Comparison of ENCODE assay signal across 23 cellular contexts in genomic region chr13:84470528-84470927, GRCh38.
DNase-seq lines count a peak whose midpoint lies in the region; ATAC-seq, FAIRE-seq and TF ChIP-seq lines count a peak whose summit lies in the region.
"Had no signal": no experiment of that assay in that cellular context is flagged by ENCODE, and none has a peak within 500 bp of the region (broad histone marks: within the 10 kb centered on the region; RNA-seq: fewer than 3 reads in every experiment).

No MANE protein-coding gene starts in this region.

- no peaks in the 10 kb centered on the region for H4K20me1 ChIP-seq in H1 (replicated peaks in 1 of 2; ENCODE audit: control insufficient read depth in 1 of 2, insufficient read depth in 2 of 2, low read length in 2 of 2)
- H4K20me1 ChIP-seq: BLaER1 treated with 17β-estradiol and CSF1 and Interleukin-3, amounts not matched to agents 10 nM and 100 nM had no signal

- H3K79me1 ChIP-seq in H1 (ENCODE audit: low read depth, low read length) = no peaks in the 10 kb centered on the region
- H3K79me1 ChIP-seq in mesendoderm (ENCODE audit: low read length) = no peaks in the 10 kb centered on the region

- H3K4me2 ChIP-seq in H1 (ENCODE audit: insufficient read depth in 1 of 2, low read depth in 2 of 2, low read length in 2 of 2) = no peak overlapping the region
- H3K4me2 ChIP-seq in mesendoderm (ENCODE audit: low read length) = no peak overlapping the region
- H3K4me2 ChIP-seq: BLaER1 treated with 17β-estradiol and CSF1 and Interleukin-3, amounts not matched to agents 10 nM and 100 nM had no signal

- no peaks in the 10 kb centered on the region for H3K4me1 ChIP-seq in H1 (replicated peaks in 1 of 4; ENCODE audit: control insufficient read depth in 3 of 4, insufficient read depth in 4 of 4, low read length in 3 of 4)
- no peaks in the 10 kb centered on the region for H3K4me1 ChIP-seq in mesendoderm (ENCODE audit: control insufficient read depth, low read depth, low read length)
- no peaks in the 10 kb centered on the region for H3K4me1 ChIP-seq in thyroid gland
- H3K4me1 ChIP-seq: BE2C; BLaER1 treated with 17β-estradiol and CSF1 and Interleukin-3, amounts not matched to agents 10 nM and 100 nM had no signal

- no peak overlapping the region for H2BK15ac ChIP-seq in H1 (ENCODE audit: low read length)
- H2BK15ac ChIP-seq in mesendoderm (replicated peaks; ENCODE audit: low read depth) = no peak overlapping the region

- H4K8ac ChIP-seq in H1 (ENCODE audit: extremely low read depth, insufficient read depth, low read length) (no peak overlapping the region), mesendoderm (ENCODE audit: low read depth, low read length) (no peak overlapping the region)

- no peaks in the 10 kb centered on the region for H3K9me3 ChIP-seq in H1 (ENCODE audit: insufficient read depth in 2 of 2, low read depth in 1 of 2, low read length in 1 of 2)
- no peaks in the 10 kb centered on the region for H3K9me3 ChIP-seq in thyroid gland
- H3K9me3 ChIP-seq: BE2C had no signal

- no peak for ATAC-seq in WTC11
- ATAC-seq in HG03159 (IDR thresholded peaks at IDR 0.05; ENCODE audit: unreplicated experiment) = no peak
- ATAC-seq: HCT116 had no signal

- no peaks in the 10 kb centered on the region for H3K79me2 ChIP-seq in H1 (ENCODE audit: control insufficient read depth in 1 of 2, insufficient read depth in 2 of 2, low read length in 2 of 2)
- no peaks in the 10 kb centered on the region for H3K79me2 ChIP-seq in mesendoderm (ENCODE audit: control insufficient read depth, insufficient read depth, low read length)

- H3K36me3 ChIP-seq in H1 (ENCODE audit: control insufficient read depth in 2 of 4, insufficient read depth in 4 of 4, low read length in 3 of 4) = no peaks in the 10 kb centered on the region
- H3K36me3 ChIP-seq in mesendoderm (ENCODE audit: control insufficient read depth, insufficient read depth, low read length) = no peaks in the 10 kb centered on the region
- no peaks in the 10 kb centered on the region for H3K36me3 ChIP-seq in thyroid gland
- H3K36me3 ChIP-seq: BE2C; BLaER1 treated with 17β-estradiol and CSF1 and Interleukin-3, amounts not matched to agents 10 nM and 100 nM had no signal

- H4K5ac ChIP-seq in H1 (ENCODE audit: insufficient read length, low read depth, low read length) (no peak overlapping the region), mesendoderm (ENCODE audit: low read length) (no peak overlapping the region)

- no peak overlapping the region for H3K27ac ChIP-seq in H1 (ENCODE audit: low read depth, low read length)
- no peak overlapping the region for H3K27ac ChIP-seq in mesendoderm (ENCODE audit: low read depth, low read length)
- no peak overlapping the region for H3K27ac ChIP-seq in thyroid gland
- no peak overlapping the region for H3K27ac ChIP-seq in coronary artery
- H3K27ac ChIP-seq: 22Rv1; BLaER1 treated with 17β-estradiol and CSF1 and Interleukin-3, amounts not matched to agents 10 nM and 100 nM had no signal

- DNase-seq in AG10803 (ENCODE audit: low read depth) (peak; percentile 8), WTC11 (ENCODE audit: low spot score) (no peak), H1 (ENCODE audit: low read depth in 1 of 2, low spot score in 2 of 2) (no peak), mesendoderm (peak; percentile 29), thyroid gland (no peak), coronary artery (ENCODE audit: low spot score) (no peak)
- no peak for DNase-seq in stimulated activated CD4-positive, alpha-beta T cell treated with anti-CD3 and anti-CD28 coated beads, Interleukin-1b, Interleukin-23, amount 100 ng/mL, for 48 hours
- DNase-seq: AML-193; BE2C; CD4-positive, alpha-beta T cell; CD8-positive, alpha-beta memory T cell; DMS53; DMS79 treated with DMSO at 0.1 percent for 48 hours; GF-D8; H9; HFFc6 had no signal

- H3K4me3 Mint-ChIP-seq in WTC11 = no peak overlapping the region
- H3K4me3 Mint-ChIP-seq: CD14-positive monocyte; CD4-positive, alpha-beta T cell; CD8-positive, alpha-beta memory T cell; H9; HFFc6 had no signal

- H3K4me1 Mint-ChIP-seq in WTC11 = no peaks in the 10 kb centered on the region
- H3K4me1 Mint-ChIP-seq: CD14-positive monocyte; CD8-positive, alpha-beta memory T cell; H9 had no signal

- no peak for TF ChIP-seq POLR2A in H1 (IDR thresholded peaks at IDR 0.05; ENCODE audit: control extremely low read depth in 1 of 2, low read depth in 2 of 2, low read length in 2 of 2)
- TF ChIP-seq POLR2A in thyroid gland (IDR thresholded peaks at IDR 0.05) = no peak

- TF ChIP-seq RAD21 in H1 (IDR thresholded peaks at IDR 0.05 in 1 of 2, conservative IDR thresholded peaks at IDR 0.05 in 1 of 2; ENCODE audit: low read depth in 2 of 2, low read length in 2 of 2) = no peak

- no peaks in the 10 kb centered on the region for H3K27me3 ChIP-seq in H1 (replicated peaks in 1 of 4; ENCODE audit: control insufficient read depth in 3 of 4, extremely low read depth in 1 of 4, insufficient read depth in 3 of 4, low read length in 3 of 4)
- no peaks in the 10 kb centered on the region for H3K27me3 ChIP-seq in mesendoderm (ENCODE audit: insufficient read depth, low read length, poor library complexity)
- H3K27me3 ChIP-seq in thyroid gland = no peaks in the 10 kb centered on the region
- H3K27me3 ChIP-seq: BE2C; BLaER1 treated with 17β-estradiol and CSF1 and Interleukin-3, amounts not matched to agents 10 nM and 100 nM had no signal

- H2AFZ ChIP-seq in H1 (ENCODE audit: low read length) = no peak overlapping the region

- TF ChIP-seq EP300 in H1 (IDR thresholded peaks at IDR 0.05; ENCODE audit: borderline replicate concordance in 1 of 2, low read depth in 2 of 2, low read length in 2 of 2) = no peak

- no peaks in the 10 kb centered on the region for H3K23me2 ChIP-seq in H1 (ENCODE audit: low read depth, low read length)

- H3K27me3 Mint-ChIP-seq in WTC11 (ENCODE audit: low read depth) = no peaks in the 10 kb centered on the region
- H3K27me3 Mint-ChIP-seq: CD4-positive, alpha-beta T cell; CD8-positive, alpha-beta memory T cell had no signal

- no peak for FAIRE-seq in H1 (lab: Jason Lieb, UNC)
- FAIRE-seq: GM12891, GM18507 had no signal

- POLR2A ChIA-PET in WTC11 (lab: Charles Lee) = no interaction called here
- POLR2A ChIA-PET in H1 (lab: Charles Lee; ENCODE audit: partially characterized antibody) = no interaction called here

- H3K4ac ChIP-seq in H1 (replicated peaks; ENCODE audit: insufficient read length, low read depth, low read length) (no peak overlapping the region), mesendoderm (ENCODE audit: low read depth, low read length) (no peak overlapping the region)

- H4K91ac ChIP-seq in H1 (replicated peaks; ENCODE audit: insufficient read length, low read length) = no peak overlapping the region

- H3K9ac ChIP-seq in H1 (replicated peaks in 1 of 4; ENCODE audit: extremely low read depth in 1 of 4, low read depth in 3 of 4, low read length in 3 of 4) (no peak overlapping the region), mesendoderm (ENCODE audit: low read length) (no peak overlapping the region)
- H3K9ac ChIP-seq: BLaER1 treated with 17β-estradiol and CSF1 and Interleukin-3, amounts not matched to agents 10 nM and 100 nM had no signal

- H3K56ac ChIP-seq in H1 (replicated peaks; ENCODE audit: insufficient read length, low read depth, low read length) = no peak overlapping the region
- no peak overlapping the region for H3K56ac ChIP-seq in mesendoderm (ENCODE audit: low read length)

- CTCF ChIA-PET in WTC11 (lab: Charles Lee) (no interaction called here), H1 (lab: Charles Lee; ENCODE audit: partially characterized antibody) (interaction anchor here (0.7 kb wide), 1 partner anchor 691 kb away, joined by 3 read pairs; no protein-coding TSS in a partner anchor)

- H2BK120ac ChIP-seq in H1 (replicated peaks; ENCODE audit: low read depth, low read length) = no peak overlapping the region
- no peak overlapping the region for H2BK120ac ChIP-seq in mesendoderm (ENCODE audit: low read depth, low read length)

- no peak overlapping the region for H3K14ac ChIP-seq in H1 (ENCODE audit: insufficient read length)

- H2BK12ac ChIP-seq in H1 (ENCODE audit: low read depth, low read length) = no peak overlapping the region

- H3K23ac ChIP-seq in H1 (ENCODE audit: insufficient read length) (no peak overlapping the region), mesendoderm (ENCODE audit: low read length) (no peak overlapping the region)

- no peak overlapping the region for H3K27ac Mint-ChIP-seq in WTC11
- H3K27ac Mint-ChIP-seq: CD14-positive monocyte; CD4-positive, alpha-beta T cell; CD8-positive, alpha-beta memory T cell; H9; HFFc6 had no signal

- no peak overlapping the region for H3K4me3 ChIP-seq in AG10803 (ENCODE audit: low read length)
- no peak overlapping the region for H3K4me3 ChIP-seq in H1 (ENCODE audit: extremely low read depth in 1 of 4, insufficient read depth in 2 of 4, low read depth in 3 of 4, low read length in 4 of 4)
- H3K4me3 ChIP-seq in mesendoderm (ENCODE audit: low read length) = no peak overlapping the region
- no peak overlapping the region for H3K4me3 ChIP-seq in thyroid gland (replicated peaks in 1 of 3)
- H3K4me3 ChIP-seq in coronary artery = no peak overlapping the region
- H3K4me3 ChIP-seq: BLaER1 treated with 17β-estradiol and CSF1 and Interleukin-3, amounts not matched to agents 10 nM and 100 nM had no signal

- H3K9me3 Mint-ChIP-seq in WTC11 = peaks cover 13% of the 10 kb centered on the region

- no peak overlapping the region for H2AK5ac ChIP-seq in H1 (ENCODE audit: low read depth, low read length)
- no peak overlapping the region for H2AK5ac ChIP-seq in mesendoderm (ENCODE audit: low read length)

- no peak overlapping the region for H2BK5ac ChIP-seq in H1 (ENCODE audit: low read depth, low read length)
- no peak overlapping the region for H2BK5ac ChIP-seq in mesendoderm (ENCODE audit: low read length)

- intact Hi-C loops in thyroid gland (cut with DNase I) = no loop called here

- no peak overlapping the region for H2BK20ac ChIP-seq in H1 (ENCODE audit: low read length)

- H3K36me3 Mint-ChIP-seq in WTC11 = peaks cover 6% of the 10 kb centered on the region; the same call in 1 of the 2 replicates
- H3K36me3 Mint-ChIP-seq: CD14-positive monocyte; CD8-positive, alpha-beta memory T cell had no signal

- no peak overlapping the region for H3K18ac ChIP-seq in H1 (ENCODE audit: extremely low read depth, low read length)
- no peak overlapping the region for H3K18ac ChIP-seq in mesendoderm (ENCODE audit: low read length)

- TF ChIP-seq CTCF in AG10803 (conservative IDR thresholded peaks at IDR 0.05; ENCODE audit: low read length) = no peak
- no peak for TF ChIP-seq CTCF in WTC11 (IDR thresholded peaks at IDR 0.05)
- TF ChIP-seq CTCF in H1 (IDR thresholded peaks at IDR 0.05; ENCODE audit: control extremely low read depth in 1 of 3, insufficient read depth in 1 of 3, low read depth in 1 of 3, low read length in 3 of 3) = no peak
- no peak for TF ChIP-seq CTCF in thyroid gland (IDR thresholded peaks at IDR 0.05)
- no peak for TF ChIP-seq CTCF in coronary artery (IDR thresholded peaks at IDR 0.05)

TF ChIP-seq in WTC11, 78 proteins besides CTCF, POLR2A, EP300 and RAD21 (continues in another document):
- peak; percentile 69 for TF ChIP-seq HMGA2 (CRISPR knock-in tag; IDR thresholded peaks at IDR 0.05)

TF ChIP-seq in H1, 55 proteins besides CTCF, POLR2A, EP300 and RAD21:
- TF ChIP-seq TEAD4 (IDR thresholded peaks at IDR 0.05; ENCODE audit: low read depth, low read length) (peak; percentile 51; the same call in 1 of the 2 replicates), TAF7 (optimal IDR thresholded peaks at IDR 0.05; ENCODE audit: borderline replicate concordance, low read depth, low read length) (no peak), CEBPB (IDR thresholded peaks at IDR 0.05; ENCODE audit: low read depth, low read length) (peak; percentile 49; the same call in 1 of the 2 replicates)

Comparison
In these comparisons a context has a peak if more than half of its experiments do, and no peak if none do; other contexts are left out.
1. DNase-seq: peak in AG10803 (single experiment) and mesendoderm (single experiment); none in WTC11 (single experiment), H1 (0 of 2), thyroid gland (0 of 2), stimulated activated CD4-positive, alpha-beta T cell treated with anti-CD3 and anti-CD28 coated beads, Interleukin-1b, Interleukin-23, amount 100 ng/mL, for 48 hours (single experiment) and coronary artery (single experiment).